1 cellular context compared by ENCODE assay signal in genomic region chr1:227356582-227357228, GRCh38.
TF ChIP-seq lines count a peak whose summit lies in the region.

No MANE protein-coding gene starts in this region.

TF ChIP-seq in H1, 55 proteins besides CTCF, POLR2A, EP300 and RAD21:
- TF ChIP-seq FOSL1 (IDR thresholded peaks at IDR 0.05; ENCODE audit: insufficient read depth, low read depth, low read length) (no peak), POU5F1 (IDR thresholded peaks at IDR 0.05; ENCODE audit: low read depth, low read length) (no peak), CHD2 (IDR thresholded peaks at IDR 0.05; ENCODE audit: low read length) (no peak), KDM5A (IDR thresholded peaks at IDR 0.05; ENCODE audit: low read length) (no peak), CHD7 (IDR thresholded peaks at IDR 0.05; ENCODE audit: insufficient replicate concordance, low read length) (no peak), EGR1 (IDR thresholded peaks at IDR 0.05; ENCODE audit: borderline replicate concordance, low read depth, low read length) (no peak), TCF12 (IDR thresholded peaks at IDR 0.05; ENCODE audit: low read depth, low read length) (0 out of 2 replicates have a peak, but pooled peaks have one; percentile 59), SIRT6 (IDR thresholded peaks at IDR 0.05; ENCODE audit: low read length) (no peak), SRF (IDR thresholded peaks at IDR 0.05; ENCODE audit: low read depth, low read length) (no peak), TAF7 (optimal IDR thresholded peaks at IDR 0.05; ENCODE audit: borderline replicate concordance, low read depth, low read length) (no peak), CBX5 (IDR thresholded peaks at IDR 0.05; ENCODE audit: low read depth, low read length) (no peak), ASH2L (IDR thresholded peaks at IDR 0.05; ENCODE audit: low read length) (no peak), BACH1 (IDR thresholded peaks at IDR 0.05; ENCODE audit: low read length) (no peak), E2F6 (IDR thresholded peaks at IDR 0.05) (no peak), KDM1A (IDR thresholded peaks at IDR 0.05; ENCODE audit: borderline replicate concordance, low read length) (no peak), RFX5 (IDR thresholded peaks at IDR 0.05; ENCODE audit: borderline replicate concordance, low read depth, low read length) (no peak), CEBPB (IDR thresholded peaks at IDR 0.05; ENCODE audit: low read depth, low read length) (no peak), ATF2 (IDR thresholded peaks at IDR 0.05; ENCODE audit: low read length) (no peak), HDAC2 (IDR thresholded peaks at IDR 0.05; ENCODE audit: borderline replicate concordance in 1 of 2, low read depth in 2 of 2, low read length in 2 of 2) (peak in 1 of 2 experiments; percentile 64; a peak in 1 of 4 replicates), ZNF274 (IDR thresholded peaks at IDR 0.05; ENCODE audit: borderline replicate concordance, extremely low read depth, low read length) (no peak), MAFK (IDR thresholded peaks at IDR 0.05; ENCODE audit: low read depth, low read length) (no peak), NANOG (IDR thresholded peaks at IDR 0.05; ENCODE audit: insufficient read depth, low read depth, low read length, poor library complexity, severe bottlenecking) (peak; percentile 44), ATF3 (IDR thresholded peaks at IDR 0.05; ENCODE audit: insufficient read depth, low read depth, low read length) (no peak), JUN (IDR thresholded peaks at IDR 0.05; ENCODE audit: low read depth, low read length) (no peak), SIX5 (IDR thresholded peaks at IDR 0.05; ENCODE audit: low read depth, low read length) (no peak), RBBP5 (IDR thresholded peaks at IDR 0.05; ENCODE audit: borderline replicate concordance, low read depth, low read length) (no peak), CHD1 (IDR thresholded peaks at IDR 0.05; ENCODE audit: low read depth, low read length) (no peak), SP2 (IDR thresholded peaks at IDR 0.05; ENCODE audit: low read length) (no peak), HDAC6 (IDR thresholded peaks at IDR 0.05; ENCODE audit: low read depth, low read length) (no peak), BRCA1 (IDR thresholded peaks at IDR 0.05; ENCODE audit: low read depth, low read length) (no peak), NRF1 (IDR thresholded peaks at IDR 0.05; ENCODE audit: low read depth, low read length) (no peak), SUZ12 (IDR thresholded peaks at IDR 0.05; ENCODE audit: low read length) (no peak), SAP30 (IDR thresholded peaks at IDR 0.05; ENCODE audit: insufficient read depth, insufficient replicate concordance, low read length) (no peak), CBX8 (IDR thresholded peaks at IDR 0.05; ENCODE audit: borderline replicate concordance, low read depth, low read length) (no peak), BCL11A (IDR thresholded peaks at IDR 0.05; ENCODE audit: low read depth in 2 of 2, low read length in 2 of 2) (no peak), USF2 (IDR thresholded peaks at IDR 0.05; ENCODE audit: low read length) (no peak), KDM4A (IDR thresholded peaks at IDR 0.05; ENCODE audit: low read depth, low read length, severe bottlenecking) (peak; percentile 16), EZH2 (IDR thresholded peaks at IDR 0.05; ENCODE audit: low read depth, low read length, severe bottlenecking) (no peak), TBP (IDR thresholded peaks at IDR 0.05; ENCODE audit: low read depth, low read length) (no peak; the same call in 1 of the 2 replicates), RNF2 (IDR thresholded peaks at IDR 0.05; ENCODE audit: borderline replicate concordance, low read depth, low read length, missing control alignments, poor library complexity, severe bottlenecking) (no peak), MAX (IDR thresholded peaks at IDR 0.05) (no peak), CREB1 (IDR thresholded peaks at IDR 0.05) (no peak), GTF2F1 (IDR thresholded peaks at IDR 0.05; ENCODE audit: borderline replicate concordance, low read depth, low read length) (no peak), TEAD4 (IDR thresholded peaks at IDR 0.05; ENCODE audit: low read depth, low read length) (no peak), JUND (IDR thresholded peaks at IDR 0.05; ENCODE audit: low read length) (peak; percentile 57; the same call in 1 of the 2 replicates), POLR2AphosphoS5 (IDR thresholded peaks at IDR 0.05; ENCODE audit: low read depth, low read length) (0 out of 2 replicates have a peak, but pooled peaks have one; percentile 61), GABPA (IDR thresholded peaks at IDR 0.05; ENCODE audit: borderline replicate concordance, insufficient read depth, low read length) (no peak), YY1 (IDR thresholded peaks at IDR 0.05; ENCODE audit: low read depth, low read length) (no peak), RXRA (IDR thresholded peaks at IDR 0.05; ENCODE audit: insufficient read depth, low read depth, low read length) (no peak), CTBP2 (IDR thresholded peaks at IDR 0.05; ENCODE audit: borderline replicate concordance, insufficient read depth, insufficient read length, low read length) (peak; percentile 30), TAF1 (IDR thresholded peaks at IDR 0.05; ENCODE audit: low read depth, low read length) (no peak), SP4 (IDR thresholded peaks at IDR 0.05; ENCODE audit: low read length) (no peak), SP1 (IDR thresholded peaks at IDR 0.05; ENCODE audit: low read depth, low read length) (0 out of 2 replicates have a peak, but pooled peaks have one; percentile 33), SIN3A (conservative IDR thresholded peaks at IDR 0.05 in 1 of 2, IDR thresholded peaks at IDR 0.05 in 1 of 2; ENCODE audit: low read depth in 1 of 2, low read length in 2 of 2) (no peak), PHF8 (conservative IDR thresholded peaks at IDR 0.05; ENCODE audit: low read depth, low read length) (no peak)
